Comparison of ENCODE assay signal across 18 cellular contexts in genomic region chr11:120629407-120629806, GRCh38.
DNase-seq lines count a peak whose midpoint lies in the region; ATAC-seq and TF ChIP-seq lines count a peak whose summit lies in the region.
"Had no signal": no experiment of that assay in that cellular context is flagged by ENCODE, and none has a peak within 500 bp of the region (broad histone marks: within the 10 kb centered on the region; RNA-seq: fewer than 3 reads in every experiment).

No MANE protein-coding gene starts in this region.

- no peak overlapping the region for H3K27ac Mint-ChIP-seq in GM23338
- no peak overlapping the region for H3K27ac Mint-ChIP-seq in endodermal cell
- peak overlapping the region; percentile 87 for H3K27ac Mint-ChIP-seq in neural crest cell (ENCODE audit: unreplicated experiment)
- H3K27ac Mint-ChIP-seq: B cell; CD4-positive, alpha-beta T cell had no signal

- H3F3A ChIP-seq in GM23338 (replicated peaks; ENCODE audit: low read depth): no peaks in the 10 kb centered on the region

- H3K79me2 ChIP-seq in GM23338 (replicated peaks; ENCODE audit: insufficient read depth): no peaks in the 10 kb centered on the region

- H3K27me3 Mint-ChIP-seq in GM23338 (ENCODE audit: insufficient read depth, low read depth, poor library complexity): peaks cover 11% of the 10 kb centered on the region
- peaks cover 21% of the 10 kb centered on the region for H3K27me3 Mint-ChIP-seq in endodermal cell (ENCODE audit: insufficient read depth)
- H3K27me3 Mint-ChIP-seq in neural crest cell (ENCODE audit: low read depth): peaks cover 6% of the 10 kb centered on the region

- no peaks in the 10 kb centered on the region for H3K27me3 ChIP-seq in GM23338 (ENCODE audit: insufficient read depth)
- no peaks in the 10 kb centered on the region for H3K27me3 ChIP-seq in endodermal cell (ENCODE audit: control insufficient read depth, insufficient read depth, low read length, poor library complexity, severe bottlenecking)
- H3K27me3 ChIP-seq in effector memory CD4-positive, alpha-beta T cell (replicated peaks; ENCODE audit: control insufficient read depth, insufficient read depth, low read length, poor library complexity, severe bottlenecking): no peaks in the 10 kb centered on the region

- TF ChIP-seq CTCF in GM23338 (conservative IDR thresholded peaks at IDR 0.05; ENCODE audit: low read depth in 2 of 2): peak; percentile 47 to 72
- peak; percentile 62 for TF ChIP-seq CTCF in endodermal cell (conservative IDR thresholded peaks at IDR 0.05)
- TF ChIP-seq CTCF in neural crest cell (conservative IDR thresholded peaks at IDR 0.05): no peak

- H3K4me2 ChIP-seq in GM23338: no peak overlapping the region

- no peaks in the 10 kb centered on the region for H3K9me3 ChIP-seq in endodermal cell (ENCODE audit: control insufficient read depth, low read length)
- no peaks in the 10 kb centered on the region for H3K9me3 ChIP-seq in effector memory CD4-positive, alpha-beta T cell (ENCODE audit: control insufficient read depth, low read length)

- 88% methylated on average over 9 to 10 of the region's 10 CpGs for WGBS in endodermal cell (ENCODE audit: insufficient coverage in 1 of 2, insufficient read length in 1 of 2), 2 experiments

- peaks cover 20% of the 10 kb centered on the region for H3K4me1 Mint-ChIP-seq in GM23338
- H3K4me1 Mint-ChIP-seq in endodermal cell: peaks cover 24% of the 10 kb centered on the region
- peaks cover 15% of the 10 kb centered on the region for H3K4me1 Mint-ChIP-seq in neural crest cell

- H3K4me3 ChIP-seq in GM23338 (no peak overlapping the region), endodermal cell (ENCODE audit: low read length) (no peak overlapping the region)
- H3K4me3 ChIP-seq in effector memory CD4-positive, alpha-beta T cell (ENCODE audit: insufficient read depth, low read depth, low read length, poor library complexity, severe bottlenecking): no peak overlapping the region
- H3K4me3 ChIP-seq: GM12878 had no signal

- DNase-seq in GM23338 (ENCODE audit: low spot score) (peak; percentile 66), NCI-H69 (lab: John Stamatoyannopoulos, UW) (peak; percentile 13), endodermal cell (peak; percentile 86), neural crest cell (ENCODE audit: low read depth, low spot score) (no peak), NCI-H510A treated with DMSO at 0.1 percent for 48 hours (lab: John Stamatoyannopoulos, UW) (no peak)
- no peak for DNase-seq in activated effector memory CD4-positive, alpha-beta T cell treated with anti-CD3 and anti-CD28 coated beads, Interleukin-2, amount 50 U/mL, for 16 hours
- no peak for DNase-seq in effector memory CD4-positive, alpha-beta T cell
- DNase-seq: ACHN; C1 segment of cervical spinal cord; Calu3; CD4-positive, alpha-beta T cell; DMS 273 treated with DMSO at 0.1 percent for 48 hours; DMS79; GOT3 had no signal

- no peak overlapping the region for H3K9ac ChIP-seq in endodermal cell (ENCODE audit: extremely low read depth, low read length, poor library complexity, severe bottlenecking)

- peaks cover 3% of the 10 kb centered on the region; the same call in 1 of the 2 replicates for H3K9me2 ChIP-seq in GM23338 (ENCODE audit: insufficient read depth)

- H3K27ac ChIP-seq in GM23338 (ENCODE audit: low read depth): no peak overlapping the region
- H3K27ac ChIP-seq in endodermal cell (ENCODE audit: low read depth, low read length): no peak overlapping the region
- H3K27ac ChIP-seq in effector memory CD4-positive, alpha-beta T cell (ENCODE audit: insufficient read depth, low read length, poor library complexity, severe bottlenecking): no peak overlapping the region

- no peak overlapping the region for H2AFZ ChIP-seq in GM23338

- H3K4me1 ChIP-seq in GM23338 (ENCODE audit: insufficient read depth): 0 out of 2 replicates have a peak, but pooled peaks cover 6% of the 10 kb centered on the region
- peaks cover 3% of the 10 kb centered on the region for H3K4me1 ChIP-seq in endodermal cell (ENCODE audit: control insufficient read depth, insufficient read depth, low read length)
- no peaks in the 10 kb centered on the region for H3K4me1 ChIP-seq in effector memory CD4-positive, alpha-beta T cell (ENCODE audit: control insufficient read depth, insufficient read depth, low read length, poor library complexity, severe bottlenecking)

- H3K36me3 Mint-ChIP-seq in GM23338 (ENCODE audit: low read depth) (no peaks in the 10 kb centered on the region), endodermal cell (ENCODE audit: low read depth) (no peaks in the 10 kb centered on the region), neural crest cell (ENCODE audit: low read depth) (no peaks in the 10 kb centered on the region)

- no peaks in the 10 kb centered on the region for H4K20me1 ChIP-seq in GM23338 (replicated peaks; ENCODE audit: insufficient read depth)

- no peaks in the 10 kb centered on the region for H3K9me3 Mint-ChIP-seq in GM23338
- H3K9me3 Mint-ChIP-seq in endodermal cell: no peaks in the 10 kb centered on the region
- H3K9me3 Mint-ChIP-seq in neural crest cell: no peaks in the 10 kb centered on the region
- H3K9me3 Mint-ChIP-seq: CD4-positive, alpha-beta T cell had no signal

- no peaks in the 10 kb centered on the region for H3K36me3 ChIP-seq in GM23338 (ENCODE audit: insufficient read depth)
- H3K36me3 ChIP-seq in endodermal cell (ENCODE audit: control insufficient read depth, insufficient read depth, low read length): no peaks in the 10 kb centered on the region
- no peaks in the 10 kb centered on the region for H3K36me3 ChIP-seq in effector memory CD4-positive, alpha-beta T cell (ENCODE audit: control insufficient read depth, insufficient read depth, low read length)

- ATAC-seq in GM23338 (peak; percentile 73), HG02840 (IDR thresholded peaks at IDR 0.05; ENCODE audit: low FRiP score, unreplicated experiment) (no peak)
- ATAC-seq: HepG2 had no signal

- no peak overlapping the region for H3K4me3 Mint-ChIP-seq in GM23338
- no peak overlapping the region for H3K4me3 Mint-ChIP-seq in endodermal cell
- H3K4me3 Mint-ChIP-seq in neural crest cell: no peak overlapping the region
- H3K4me3 Mint-ChIP-seq: B cell; CD4-positive, alpha-beta T cell had no signal

TF ChIP-seq in GM23338, 12 proteins besides CTCF, POLR2A, EP300 and RAD21:
- TF ChIP-seq CREB1 (CRISPR knock-in tag; IDR thresholded peaks at IDR 0.05; ENCODE audit: low read depth) (no peak), EZH2phosphoT487 (IDR thresholded peaks at IDR 0.05; ENCODE audit: unreplicated experiment) (no peak)
TF ChIP-seq in GM23338: peak in this region for 0.

Comparison
In these comparisons a context has a peak if more than half of its experiments do, and no peak if none do; other contexts are left out.
1. DNase-seq: peak in GM23338 (single experiment), NCI-H69 (single experiment) and endodermal cell (single experiment); none in neural crest cell (single experiment), activated effector memory CD4-positive, alpha-beta T cell treated with anti-CD3 and anti-CD28 coated beads, Interleukin-2, amount 50 U/mL, for 16 hours (single experiment), NCI-H510A treated with DMSO at 0.1 percent for 48 hours (single experiment) and effector memory CD4-positive, alpha-beta T cell (0 of 3).